In the genomic region with DNA sequence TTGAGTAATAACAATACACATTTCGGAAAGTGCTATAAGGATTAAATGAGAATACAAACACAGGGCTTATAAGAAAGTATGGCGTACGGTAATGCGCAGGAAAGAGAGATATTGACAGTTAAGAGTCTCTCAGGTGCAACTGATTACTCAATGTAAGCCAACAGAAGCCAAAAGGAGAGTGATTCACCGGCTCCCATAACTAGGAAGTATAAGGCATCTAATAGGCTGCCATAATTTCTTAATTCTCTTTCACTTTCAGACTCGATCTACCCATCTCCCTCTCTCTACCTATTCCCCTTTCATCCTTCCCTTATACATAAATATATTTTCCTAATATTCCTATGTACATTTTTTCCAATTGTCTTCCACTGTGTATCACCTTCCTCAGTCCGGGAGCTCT, we compare ENCODE assay signal across 28 cellular contexts.
"Had no signal": no experiment of that assay in that cellular context is flagged by ENCODE, and none has a peak within 500 bp of the region (broad histone marks: within the 10 kb centered on the region; RNA-seq: fewer than 3 reads in every experiment).

No MANE protein-coding gene starts in this region.

- H3K36me3 ChIP-seq: adrenal gland, ascending aorta had no signal

- H3K4me1 ChIP-seq: adrenal gland, ascending aorta had no signal

- H3K4me3 ChIP-seq: adrenal gland, ascending aorta had no signal

- H3K27ac ChIP-seq: adrenal gland, ascending aorta, VCaP had no signal

- H3K9me3 ChIP-seq: adrenal gland, ascending aorta had no signal

- H3K27me3 ChIP-seq: adrenal gland, ascending aorta had no signal

- DNase-seq: activated B cell treated with CpG ODN at 0.5 μM for 24 hours; activated CD4-positive, alpha-beta memory T cell treated with anti-CD3 and anti-CD28 coated beads for 36 hours; activated CD4-positive, alpha-beta T cell treated with anti-CD3 and anti-CD28 coated beads for 4 hours; activated CD4-positive, alpha-beta T cell treated with anti-CD3 and anti-CD28 coated beads, Interleukin-2, amount 10 ng/mL, durations not matched to agents 24 days and 14 days; activated CD4-positive, alpha-beta T cell treated with anti-CD3 and anti-CD28 coated beads, Interleukin-2, amount 50 U/mL, for 1 hour; activated CD4-positive, alpha-beta T cell treated with anti-CD3 and anti-CD28 coated beads, Interleukin-2, amount 50 U/mL, for 4 hours; activated CD4-positive, CD25-positive, alpha-beta regulatory T cell treated with anti-CD3 and anti-CD28 coated beads, Interleukin-2, amount 50 U/mL, for 72 hours; activated CD8-positive, alpha-beta memory T cell treated with anti-CD3 and anti-CD28 coated beads, Interleukin-2, amount 50 U/mL, for 4 hours; activated CD8-positive, alpha-beta T cell treated with anti-CD3 and anti-CD28 coated beads for 36 hours; activated effector memory CD4-positive, alpha-beta T cell treated with anti-CD3 and anti-CD28 coated beads, Interleukin-2, amount 50 U/mL, for 16 hours; activated gamma-delta T cell treated with Interleukin-2 at 50 U/mL for 16 hours; activated naive CD4-positive, alpha-beta T cell; activated naive CD4-positive, alpha-beta T cell treated with anti-CD3 and anti-CD28 coated beads for 36 hours; activated naive CD4-positive, alpha-beta T cell treated with anti-CD3 and anti-CD28 coated beads, Interleukin-2, amount 50 U/mL, for 16 hours; activated naive CD8-positive, alpha-beta T cell treated with anti-CD3 and anti-CD28 coated beads for 36 hours; activated T-cell treated with anti-CD3 and anti-CD28 coated beads for 4 hours; activated T-cell treated with anti-CD3 and anti-CD28 coated beads, Interleukin-2, amount 50 U/mL, for 1 hour; activated T-cell treated with anti-CD3 and anti-CD28 coated beads, Interleukin-2, amount 50 U/mL, for 4 hours; activated T-cell treated with anti-CD3 and anti-CD28 coated beads, Interleukin-2, amount 50 U/mL, for 72 hours; adrenal gland; amniotic stem cell; central memory CD4-positive, alpha-beta T cell; T-helper 2 cell; T-helper 9 cell had no signal

- ATAC-seq: activated CD8-positive, alpha-beta T cell treated with anti-CD3 and anti-CD28 coated beads for 36 hours; activated naive CD4-positive, alpha-beta T cell treated with anti-CD3 and anti-CD28 coated beads, Interleukin-2, amount 50 U/mL, for 72 hours; activated T-cell treated with anti-CD3 and anti-CD28 coated beads, Interleukin-2, amount 50 U/mL, for 4 hours; activated T-cell treated with anti-CD3 and anti-CD28 coated beads, Interleukin-2, amount 50 U/mL, for 72 hours; activated T-helper 17 cell treated with anti-CD3 and anti-CD28 coated beads, Interleukin-2, amount 50 U/mL, for 72 hours had no signal
